28 cellular contexts compared by ENCODE assay signal in the genomic region with DNA sequence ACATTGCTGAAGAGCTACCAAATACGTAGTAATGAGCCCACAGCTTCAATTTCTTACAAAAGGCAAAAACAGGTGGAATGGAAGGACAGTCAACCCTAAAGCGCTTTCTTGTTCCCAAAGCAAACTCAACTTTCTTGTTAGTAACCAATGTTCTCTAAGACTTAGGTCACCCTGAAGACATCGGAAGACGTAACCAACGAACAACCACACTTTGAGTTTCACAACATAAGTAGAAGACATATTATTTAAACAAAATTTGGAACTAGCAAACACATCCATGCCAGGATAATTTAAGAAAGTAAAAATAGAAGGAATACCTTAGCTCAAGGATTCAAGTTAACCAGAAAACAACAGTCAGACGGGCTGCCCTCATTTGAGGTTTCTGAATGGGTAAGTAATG. TPM values are rescaled to one million over a fixed set of nuclear protein-coding genes. Genes with fewer than 3 reads are reported as not detected.
DNase-seq lines count a peak whose midpoint lies in the region; ATAC-seq and TF ChIP-seq lines count a peak whose summit lies in the region.
"Had no signal": no experiment of that assay in that cellular context is flagged by ENCODE, and none has a peak within 500 bp of the region (broad histone marks: within the 10 kb centered on the region; RNA-seq: fewer than 3 reads in every experiment).

No MANE protein-coding gene starts in this region.

- H3K4me1 Mint-ChIP-seq in nephron: peaks cover 59% of the 10 kb centered on the region
- H3K4me1 Mint-ChIP-seq in immature natural killer cell: no peaks in the 10 kb centered on the region
- H3K4me1 Mint-ChIP-seq: activated naive CD4-positive, alpha-beta T cell treated with anti-CD3 and anti-CD28 coated beads, Interleukin-2, amount 50 U/mL, for 24 hours had no signal

- no peaks in the 10 kb centered on the region for H3K27me3 ChIP-seq in testis
- H3K27me3 ChIP-seq in brain microvascular endothelial cell (replicated peaks): no peaks in the 10 kb centered on the region
- H3K27me3 ChIP-seq: BE2C, hepatocyte had no signal

- WGBS in testis, 2 donors: 89 to 95% methylated on average over 6 of the region's 6 CpGs

- no peaks in the 10 kb centered on the region for H3K27me3 Mint-ChIP-seq in nephron (ENCODE audit: low read depth)
- peaks cover 2 to 3% (median 2%) of the 10 kb centered on the region in 3 donors for H3K27me3 Mint-ChIP-seq in immature natural killer cell (ENCODE audit: low read depth in 3 of 3)
- H3K27me3 Mint-ChIP-seq: type B pancreatic cell had no signal

- no peak for TF ChIP-seq CTCF in VCaP (conservative IDR thresholded peaks at IDR 0.05)
- TF ChIP-seq CTCF in nephron (IDR thresholded peaks at IDR 0.05; ENCODE audit: unreplicated experiment in 3 of 3): no peak
- no peak for TF ChIP-seq CTCF in testis (IDR thresholded peaks at IDR 0.05)
- no peak for TF ChIP-seq CTCF in brain microvascular endothelial cell (IDR thresholded peaks at IDR 0.05; ENCODE audit: low read depth, low read length, missing control alignments)

- no peaks in the 10 kb centered on the region for H3K9me3 ChIP-seq in testis
- H3K9me3 ChIP-seq: BE2C had no signal

- H3K4me3 Mint-ChIP-seq in nephron: no peak overlapping the region
- H3K4me3 Mint-ChIP-seq in immature natural killer cell: no peak overlapping the region
- H3K4me3 Mint-ChIP-seq: activated CD4-positive, alpha-beta memory T cell treated with anti-CD3 and anti-CD28 coated beads for 36 hours; activated naive CD4-positive, alpha-beta T cell treated with anti-CD3 and anti-CD28 coated beads, Interleukin-2, amount 50 U/mL, for 24 hours; CD8-positive, alpha-beta T cell; stimulated activated naive CD8-positive, alpha-beta T cell treated with anti-CD3 and anti-CD28 coated beads, Interleukin-15, amount 100 ng/mL, for 72 hours; T-helper 1 cell treated with Interleukin-12 subunit alpha and Interleukin-12 subunit beta and Interleukin-4 antibody, amounts not matched to agents 30 μg/mL and 1 μg/mL, for 36 hours; type B pancreatic cell had no signal

- H3K4me3 ChIP-seq in testis (no peak overlapping the region), brain microvascular endothelial cell (ENCODE audit: low read depth, low read length) (no peak overlapping the region)
- H3K4me3 ChIP-seq: hepatocyte, lung, SK-N-MC had no signal

- H3K9me3 Mint-ChIP-seq in nephron: no peaks in the 10 kb centered on the region
- H3K9me3 Mint-ChIP-seq in immature natural killer cell: no peaks in the 10 kb centered on the region
- H3K9me3 Mint-ChIP-seq: activated CD4-positive, alpha-beta memory T cell treated with anti-CD3 and anti-CD28 coated beads for 36 hours; activated naive CD4-positive, alpha-beta T cell treated with anti-CD3 and anti-CD28 coated beads, Interleukin-2, amount 50 U/mL, for 24 hours; CD8-positive, alpha-beta T cell; HFFc6; stimulated activated naive CD8-positive, alpha-beta T cell treated with anti-CD3 and anti-CD28 coated beads, Interleukin-15, amount 100 ng/mL, for 72 hours; T-helper 1 cell treated with Interleukin-12 subunit alpha and Interleukin-12 subunit beta and Interleukin-4 antibody, amounts not matched to agents 30 μg/mL and 1 μg/mL, for 36 hours; type B pancreatic cell had no signal

- no peak for TF ChIP-seq POLR2A in testis (IDR thresholded peaks at IDR 0.05)

- H3K36me3 ChIP-seq in testis (ENCODE audit: low read depth, missing control alignments): no peaks in the 10 kb centered on the region
- no peaks in the 10 kb centered on the region for H3K36me3 ChIP-seq in brain microvascular endothelial cell (replicated peaks)
- H3K36me3 ChIP-seq: BE2C had no signal

- H3K27ac Mint-ChIP-seq in nephron (peak overlapping the region; percentile 75 to 86 (median 76)), immature natural killer cell (no peak overlapping the region)
- H3K27ac Mint-ChIP-seq: activated CD4-positive, alpha-beta memory T cell treated with anti-CD3 and anti-CD28 coated beads for 36 hours; activated naive CD4-positive, alpha-beta T cell treated with anti-CD3 and anti-CD28 coated beads, Interleukin-2, amount 50 U/mL, for 24 hours; CD8-positive, alpha-beta T cell; HFFc6; T-helper 1 cell treated with Interleukin-12 subunit alpha and Interleukin-12 subunit beta and Interleukin-4 antibody, amounts not matched to agents 30 μg/mL and 1 μg/mL, for 36 hours had no signal

- DNase-seq in fibroblast of gingiva (ENCODE audit: low read depth) (peak; percentile 51), testis (no peak), immature natural killer cell (no peak), brain microvascular endothelial cell (no peak)
- no peak for DNase-seq in activated effector memory CD4-positive, alpha-beta T cell treated with anti-CD3 and anti-CD28 coated beads, Interleukin-2, amount 50 U/mL, for 16 hours
- DNase-seq: activated CD4-positive, alpha-beta memory T cell treated with anti-CD3 and anti-CD28 coated beads for 36 hours; activated CD8-positive, alpha-beta memory T cell treated with anti-CD3 and anti-CD28 coated beads, Interleukin-2, amount 50 U/mL, for 4 hours; BE2C; CD8-positive, alpha-beta T cell; EL; GOT3; HFFc6; NCI-H2029; NCI-H524 treated with DMSO at 0.1 percent for 48 hours; NK-92 treated with Interleukin-12 subunit alpha and Interleukin-12 subunit beta, amount 100 ng/mL, for 24 hours; stimulated activated CD4-positive, alpha-beta T cell treated with anti-CD3 and anti-CD28 coated beads, Interleukin-12 subunit alpha, Interleukin-12 subunit beta, amount 100 ng/mL, for 4 hours; stimulated activated CD4-positive, alpha-beta T cell treated with anti-CD3 and anti-CD28 coated beads, Interleukin-2, amount 100 ng/mL, for 48 hours; stimulated activated naive CD8-positive, alpha-beta T cell treated with anti-CD3 and anti-CD28 coated beads, Interleukin-15, amount 100 ng/mL, for 72 hours had no signal

- H3K4me1 ChIP-seq in testis: peaks cover 29% of the 10 kb centered on the region
- H3K4me1 ChIP-seq: parathyroid adenoma had no signal

- ATAC-seq in GM21447 (IDR thresholded peaks at IDR 0.05; ENCODE audit: unreplicated experiment): no peak
- ATAC-seq: CD8-positive, alpha-beta T cell; stimulated activated naive CD8-positive, alpha-beta T cell treated with anti-CD3 and anti-CD28 coated beads, Interleukin-15, amount 100 ng/mL, for 72 hours had no signal

- peaks cover 9% of the 10 kb centered on the region for H3K36me3 Mint-ChIP-seq in nephron (ENCODE audit: low read depth)
- H3K36me3 Mint-ChIP-seq in immature natural killer cell: no peaks in the 10 kb centered on the region
- H3K36me3 Mint-ChIP-seq: activated CD4-positive, alpha-beta memory T cell treated with anti-CD3 and anti-CD28 coated beads for 36 hours; activated naive CD4-positive, alpha-beta T cell treated with anti-CD3 and anti-CD28 coated beads, Interleukin-2, amount 50 U/mL, for 24 hours; CD8-positive, alpha-beta T cell had no signal

- intact Hi-C loops in testis (cut with DNase I; ENCODE audit: low total_unique reads): no loop called here

- peak overlapping the region; percentile 85 for H3K27ac ChIP-seq in VCaP
- peak overlapping the region; percentile 61 to 64 for H3K27ac ChIP-seq in testis
- H3K27ac ChIP-seq in brain microvascular endothelial cell: no peak overlapping the region
- H3K27ac ChIP-seq: hepatocyte, parathyroid adenoma, SK-N-MC had no signal

- in situ Hi-C loops in brain microvascular endothelial cell (cut with HindIII; ENCODE audit: low pct_ligation_motif_present, low sequenced_read_pairs): no loop called here

RNA-seq across cellular contexts. Expression of a gene that starts 51.0 kb away (rescaled TPM):
- 10 to 100 TPM; 26.0 to 28.7 TPM for total RNA-seq in testis
- 26.0 TPM for polyA plus RNA-seq in testis (ENCODE audit: insufficient read depth, low read depth, low replicate concordance)
- under 1 TPM in 1 of 3 donors, not detected in 2; 0.13 TPM for polyA plus RNA-seq in immature natural killer cell
- total RNA-seq: CD8-positive, alpha-beta T cell had no signal

Comparison
In these comparisons a context has a peak if more than half of its experiments do, and no peak if none do; other contexts are left out.
1. H3K27ac Mint-ChIP-seq: peak in nephron (3 of 3); none in immature natural killer cell (0 of 6).
2. RNA of a gene that starts 51.0 kb away (polyA plus RNA-seq): 26.0 TPM in testis (single experiment); 0.13 TPM in immature natural killer cell; every median in the first group is over 10 times any median in the second.